24 cellular contexts compared by ENCODE assay signal in the genomic region with DNA sequence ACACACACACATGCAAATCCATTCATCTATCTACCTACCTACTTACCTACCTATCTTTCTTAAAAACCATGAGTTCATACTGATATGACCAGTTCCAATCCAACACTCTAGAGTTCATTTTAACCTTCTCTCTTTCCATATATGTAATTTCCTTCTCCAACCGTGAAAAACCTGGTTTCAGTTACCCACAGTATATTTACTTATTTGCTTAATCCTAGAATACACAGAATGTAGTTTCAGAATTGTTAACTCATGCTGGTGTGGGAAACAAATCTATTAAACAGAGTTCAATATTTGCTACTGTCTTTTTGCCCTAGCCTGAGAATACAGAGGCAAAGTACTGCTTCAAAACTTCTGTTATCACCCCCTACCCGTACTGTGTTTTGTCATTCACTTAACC.
"Had no signal": no experiment of that assay in that cellular context is flagged by ENCODE, and none has a peak within 500 bp of the region (broad histone marks: within the 10 kb centered on the region; RNA-seq: fewer than 3 reads in every experiment).

No MANE protein-coding gene starts in this region.

- H3K4me1 ChIP-seq: left lung, spleen, upper lobe of right lung had no signal

- H3K27ac ChIP-seq: left lung, ovary, sigmoid colon, spleen, suprapubic skin, thoracic aorta, tibial artery, upper lobe of right lung had no signal

- DNase-seq: hippocampal formation; kidney glomerular epithelial cell; left cardiac atrium; left lung; mesendoderm; midbrain; mucosa of descending colon; naive thymus-derived CD4-positive, alpha-beta T cell; ovary; retina; right cardiac atrium; sigmoid colon; small intestine; spleen; stimulated activated CD4-positive, alpha-beta T cell treated with anti-CD3 and anti-CD28 coated beads, Interleukin-4, amount 100 ng/mL, for 24 hours; stimulated activated naive CD4-positive, alpha-beta T cell; tibial artery; trophoblast cell; upper lobe of right lung had no signal

- H3K4me3 ChIP-seq: left lung, lung, mucosa of descending colon, ovary, sigmoid colon, spleen, suprapubic skin, thoracic aorta, tibial artery, upper lobe of right lung had no signal

- ATAC-seq: left cardiac atrium; left lung; mucosa of descending colon; naive thymus-derived CD4-positive, alpha-beta T cell; natural killer cell treated with Interleukin-12 subunit alpha and Interleukin-12 subunit beta and Interleukin-15 and Interleukin-18, amount 100 ng/mL, for 72 hours; right cardiac atrium; stimulated activated effector memory CD8-positive, alpha-beta T cell treated with anti-CD3 and anti-CD28 coated beads, Interleukin-12 subunit alpha, Interleukin-12 subunit beta, amount 100 ng/mL, for 72 hours; upper lobe of right lung had no signal

- H3K36me3 ChIP-seq: left lung, ovary, sigmoid colon, spleen, suprapubic skin, thoracic aorta, tibial artery, upper lobe of right lung had no signal

- H3K27me3 ChIP-seq: left lung, ovary, sigmoid colon, spleen, suprapubic skin, tibial artery, upper lobe of right lung had no signal

- H3K9me3 ChIP-seq: left lung, mucosa of descending colon, ovary, sigmoid colon, spleen, suprapubic skin, thoracic aorta, tibial artery, upper lobe of right lung had no signal
